ENCODE assay signal across 38 cellular contexts in genomic region chr21:44265734-44266270, GRCh38. TPM values are rescaled to one million over a fixed set of nuclear protein-coding genes. Genes with fewer than 3 reads are reported as not detected.
"Had no signal": no experiment of that assay in that cellular context is flagged by ENCODE, and none has a peak within 500 bp of the region (broad histone marks: within the 10 kb centered on the region; RNA-seq: fewer than 3 reads in every experiment).

No MANE protein-coding gene starts in this region.

- DNase-seq: central memory CD4-positive, alpha-beta T cell; colonic mucosa; effector CD8-positive, alpha-beta T cell; foreskin keratinocyte; heart right ventricle; hippocampal formation; immature natural killer cell; islet precursor cell; nucleus accumbens; retina; stimulated activated CD4-positive, alpha-beta T cell treated with anti-CD3 and anti-CD28 coated beads, Interleukin-2, amount 100 ng/mL, for 24 hours; stimulated activated CD4-positive, alpha-beta T cell treated with anti-CD3 and anti-CD28 coated beads, Interleukin-4, amount 100 ng/mL, for 24 hours; stimulated activated naive CD8-positive, alpha-beta T cell treated with anti-CD3 and anti-CD28 coated beads, Interleukin-15, Interleukin-2, amounts not matched to agents 100 U/mL and 50 U/mL, for 24 hours; substantia nigra; testis; tibial artery had no signal

- H3K4me2 ChIP-seq: neural progenitor cell, smooth muscle cell had no signal

- H3K4me3 ChIP-seq: colonic mucosa, esophagus muscularis mucosa, gastroesophageal sphincter, heart right ventricle, lung, neural progenitor cell, pancreas, smooth muscle cell, testis, tibial artery had no signal

- H3K4me1 ChIP-seq: colonic mucosa, esophagus muscularis mucosa, foreskin keratinocyte, gastroesophageal sphincter, heart right ventricle, pancreas, testis, tibial artery had no signal

- H3K4me1 Mint-ChIP-seq: immature natural killer cell; memory B cell; nephron; stimulated activated effector memory CD8-positive, alpha-beta T cell treated with anti-CD3 and anti-CD28 coated beads, Interleukin-12 subunit alpha, Interleukin-12 subunit beta, amount 100 ng/mL, for 72 hours had no signal

- ATAC-seq: foreskin keratinocyte; gastroesophageal sphincter; heart right ventricle; left lobe of liver; pancreas; sciatic nerve; stimulated activated effector memory CD8-positive, alpha-beta T cell treated with anti-CD3 and anti-CD28 coated beads, Interleukin-12 subunit alpha, Interleukin-12 subunit beta, amount 100 ng/mL, for 72 hours; stimulated activated naive CD8-positive, alpha-beta T cell treated with anti-CD3 and anti-CD28 coated beads, Interleukin-15, Interleukin-2, amounts not matched to agents 100 U/mL and 50 U/mL, for 24 hours had no signal

- H3K4me3 Mint-ChIP-seq: dendritic cell treated with granulocyte-macrophage colony-stimulating factor and Interleukin-4, amounts not matched to agents 40 ng/mL and 50 ng/mL, for 4 days; immature natural killer cell; memory B cell; nephron; neural progenitor cell; stimulated activated effector memory CD8-positive, alpha-beta T cell treated with anti-CD3 and anti-CD28 coated beads, Interleukin-12 subunit alpha, Interleukin-12 subunit beta, amount 100 ng/mL, for 72 hours; type B pancreatic cell had no signal

- H3K27ac ChIP-seq: colonic mucosa, esophagus muscularis mucosa, foreskin keratinocyte, gastroesophageal sphincter, heart right ventricle, neural progenitor cell, pancreas, testis, tibial artery had no signal

- H3K27me3 Mint-ChIP-seq: memory B cell, type B pancreatic cell had no signal

- H3K9me3 ChIP-seq: colonic mucosa, esophagus muscularis mucosa, gastroesophageal sphincter, heart right ventricle, pancreas, testis, tibial artery had no signal

- H3K9ac ChIP-seq: neural progenitor cell had no signal

- H3K27ac Mint-ChIP-seq: dendritic cell treated with granulocyte-macrophage colony-stimulating factor and Interleukin-4, amounts not matched to agents 40 ng/mL and 50 ng/mL, for 4 days; immature natural killer cell; memory B cell; nephron; neural progenitor cell; stimulated activated effector memory CD8-positive, alpha-beta T cell treated with anti-CD3 and anti-CD28 coated beads, Interleukin-12 subunit alpha, Interleukin-12 subunit beta, amount 100 ng/mL, for 72 hours; type B pancreatic cell had no signal

- H3K36me3 ChIP-seq: colonic mucosa, esophagus muscularis mucosa, gastroesophageal sphincter, heart right ventricle, neural progenitor cell, pancreas, tibial artery had no signal

- H2AFZ ChIP-seq: neural progenitor cell had no signal

- H3K9me3 Mint-ChIP-seq: dendritic cell treated with granulocyte-macrophage colony-stimulating factor and Interleukin-4, amounts not matched to agents 40 ng/mL and 50 ng/mL, for 4 days; immature natural killer cell; memory B cell; nephron; stimulated activated effector memory CD8-positive, alpha-beta T cell treated with anti-CD3 and anti-CD28 coated beads, Interleukin-12 subunit alpha, Interleukin-12 subunit beta, amount 100 ng/mL, for 72 hours; type B pancreatic cell had no signal

- H3K36me3 Mint-ChIP-seq: immature natural killer cell; memory B cell; neural progenitor cell; stimulated activated effector memory CD8-positive, alpha-beta T cell treated with anti-CD3 and anti-CD28 coated beads, Interleukin-12 subunit alpha, Interleukin-12 subunit beta, amount 100 ng/mL, for 72 hours; type B pancreatic cell had no signal

- H3K27me3 ChIP-seq: colonic mucosa, neural progenitor cell, pancreas, testis had no signal

- FAIRE-seq: endothelial cell of umbilical vein, pancreas had no signal

RNA-seq across cellular contexts. Expression of gene DNMT3L, which starts 4.1 kb away (rescaled TPM):
- total RNA-seq: cerebellum, colonic mucosa, endothelial cell of umbilical vein, epithelial cell of proximal tubule, esophagus muscularis mucosa, fibroblast of lung, foreskin keratinocyte, gastroesophageal sphincter, heart right ventricle, lung, mononuclear cell, pancreas, posterior vena cava, pulmonary artery endothelial cell, sciatic nerve, smooth muscle cell, urinary bladder had no signal
- polyA plus RNA-seq: endothelial cell of umbilical vein, fibroblast of lung, foreskin keratinocyte, heart right ventricle, immature natural killer cell, lung, pancreas, smooth muscle cell, urinary bladder had no signal

RNA-seq across cellular contexts. Expression of gene AIRE, which starts 19.9 kb away (rescaled TPM):
- total RNA-seq: epithelial cell of proximal tubule, esophagus muscularis mucosa, fibroblast of lung, foreskin keratinocyte, gastroesophageal sphincter, left lobe of liver, pancreas, posterior vena cava had no signal
- polyA plus RNA-seq: fibroblast of lung, foreskin keratinocyte, immature natural killer cell, liver, lung had no signal

RNA-seq across cellular contexts. Expression of gene ICOSLG, which starts 25.1 kb away (rescaled TPM):
- polyA plus RNA-seq: fibroblast of lung, immature natural killer cell had no signal
